Comparison of ENCODE assay signal across 1 cellular context in genomic region chr6:34459899-34460593, GRCh38.
TF ChIP-seq lines count a peak whose summit lies in the region.

No MANE protein-coding gene starts in this region.

TF ChIP-seq in HepG2, 621 proteins besides CTCF, POLR2A, EP300 and RAD21 (continued from another document):
- no peak for TF ChIP-seq MTF2 (CRISPR knock-in tag; IDR thresholded peaks at IDR 0.05; ENCODE audit: borderline replicate concordance)
- no peak for TF ChIP-seq PHF5A (CRISPR knock-in tag; IDR thresholded peaks at IDR 0.05; ENCODE audit: low read depth, unreplicated experiment)
- TF ChIP-seq ZNF12 (CRISPR knock-in tag; IDR thresholded peaks at IDR 0.05) = no peak
- TF ChIP-seq ZNF335 (CRISPR knock-in tag; IDR thresholded peaks at IDR 0.05) = peak; percentile 73; the same call in 1 of the 2 replicates
- TF ChIP-seq JDP2 (CRISPR knock-in tag; IDR thresholded peaks at IDR 0.05; ENCODE audit: borderline replicate concordance) = no peak
- TF ChIP-seq ZBTB40 (IDR thresholded peaks at IDR 0.05) = no peak
- TF ChIP-seq ZBTB40 (CRISPR knock-in tag; IDR thresholded peaks at IDR 0.05) = no peak
- TF ChIP-seq ZNF205 (CRISPR knock-in tag; IDR thresholded peaks at IDR 0.05) = no peak
- TF ChIP-seq HMGXB4 (CRISPR knock-in tag; IDR thresholded peaks at IDR 0.05; ENCODE audit: borderline replicate concordance in 1 of 2, low read depth in 1 of 2) = no peak
- TF ChIP-seq REPIN1 (CRISPR knock-in tag; IDR thresholded peaks at IDR 0.05; ENCODE audit: borderline replicate concordance, low read depth) = no peak
- peak; percentile 81 for TF ChIP-seq SMC3 (IDR thresholded peaks at IDR 0.05; ENCODE audit: low read length)
- no peak for TF ChIP-seq ZNF136 (CRISPR knock-in tag; IDR thresholded peaks at IDR 0.05; ENCODE audit: low read depth)
- TF ChIP-seq ZC3H4 (CRISPR knock-in tag; IDR thresholded peaks at IDR 0.05; ENCODE audit: borderline replicate concordance) = no peak
- TF ChIP-seq ZFP41 (CRISPR knock-in tag; IDR thresholded peaks at IDR 0.05; ENCODE audit: borderline replicate concordance) = no peak
- TF ChIP-seq CENPX (CRISPR knock-in tag; IDR thresholded peaks at IDR 0.05) = no peak
- TF ChIP-seq ZNF317 (CRISPR knock-in tag; IDR thresholded peaks at IDR 0.05) = no peak
- TF ChIP-seq KDM3A (CRISPR knock-in tag; IDR thresholded peaks at IDR 0.05; ENCODE audit: low read depth) = no peak
- TF ChIP-seq NFYC (CRISPR knock-in tag; IDR thresholded peaks at IDR 0.05) = no peak
- no peak for TF ChIP-seq MIER3 (CRISPR knock-in tag; IDR thresholded peaks at IDR 0.05; ENCODE audit: borderline replicate concordance)
- no peak for TF ChIP-seq ZNF547 (CRISPR knock-in tag; IDR thresholded peaks at IDR 0.05)
- no peak for TF ChIP-seq ZBTB8A (CRISPR knock-in tag; IDR thresholded peaks at IDR 0.05; ENCODE audit: borderline replicate concordance, low read depth)
- no peak for TF ChIP-seq ELF3 (CRISPR knock-in tag; IDR thresholded peaks at IDR 0.05)
- TF ChIP-seq RBAK (CRISPR knock-in tag; IDR thresholded peaks at IDR 0.05) = no peak
- TF ChIP-seq MTA3 (CRISPR knock-in tag; IDR thresholded peaks at IDR 0.05) = no peak
- no peak for TF ChIP-seq ZNF224 (CRISPR knock-in tag; IDR thresholded peaks at IDR 0.05)
- no peak for TF ChIP-seq SRF (IDR thresholded peaks at IDR 0.05; ENCODE audit: low read depth, low read length)
- TF ChIP-seq, protein P1, sequence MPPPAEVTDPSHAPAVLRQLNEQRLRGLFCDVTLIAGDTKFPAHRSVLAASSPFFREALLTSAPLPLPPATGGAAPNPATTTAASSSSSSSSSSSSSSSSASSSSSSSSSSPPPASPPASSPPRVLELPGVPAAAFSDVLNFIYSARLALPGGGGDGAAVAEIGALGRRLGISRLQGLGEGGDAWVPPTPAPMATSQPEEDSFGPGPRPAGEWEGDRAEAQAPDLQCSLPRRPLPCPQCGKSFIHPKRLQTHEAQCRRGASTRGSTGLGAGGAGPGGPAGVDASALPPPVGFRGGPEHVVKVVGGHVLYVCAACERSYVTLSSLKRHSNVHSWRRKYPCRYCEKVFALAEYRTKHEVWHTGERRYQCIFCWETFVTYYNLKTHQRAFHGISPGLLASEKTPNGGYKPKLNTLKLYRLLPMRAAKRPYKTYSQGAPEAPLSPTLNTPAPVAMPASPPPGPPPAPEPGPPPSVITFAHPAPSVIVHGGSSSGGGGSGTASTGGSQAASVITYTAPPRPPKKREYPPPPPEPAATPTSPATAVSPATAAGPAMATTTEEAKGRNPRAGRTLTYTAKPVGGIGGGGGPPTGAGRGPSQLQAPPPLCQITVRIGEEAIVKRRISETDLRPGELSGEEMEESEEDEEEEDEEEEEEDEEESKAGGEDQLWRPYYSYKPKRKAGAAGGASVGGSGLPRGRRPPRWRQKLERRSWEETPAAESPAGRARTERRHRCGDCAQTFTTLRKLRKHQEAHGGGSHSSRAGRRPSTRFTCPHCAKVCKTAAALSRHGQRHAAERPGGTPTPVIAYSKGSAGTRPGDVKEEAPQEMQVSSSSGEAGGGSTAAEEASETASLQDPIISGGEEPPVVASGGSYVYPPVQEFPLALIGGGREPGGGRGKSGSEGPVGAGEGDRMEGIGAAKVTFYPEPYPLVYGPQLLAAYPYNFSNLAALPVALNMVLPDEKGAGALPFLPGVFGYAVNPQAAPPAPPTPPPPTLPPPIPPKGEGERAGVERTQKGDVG (CRISPR knock-in tag; IDR thresholded peaks at IDR 0.05; ENCODE audit: borderline replicate concordance) = no peak
- no peak for TF ChIP-seq RCOR2 (CRISPR knock-in tag; IDR thresholded peaks at IDR 0.05)
- no peak for TF ChIP-seq REST (IDR thresholded peaks at IDR 0.05; ENCODE audit: borderline replicate concordance in 1 of 2, low read depth in 1 of 2, low read length in 2 of 2)
- TF ChIP-seq DRAP1 (CRISPR knock-in tag; IDR thresholded peaks at IDR 0.05) = no peak
- no peak for TF ChIP-seq KDM1A (CRISPR knock-in tag; IDR thresholded peaks at IDR 0.05)
